In genomic region chr11:130672911-130673310, GRCh38 we compare ENCODE assay signal across 14 cellular contexts.
A peak's percentile ranks its signal among the peaks of the same experiment; 100 is the strongest.
DNase-seq lines count a peak whose midpoint lies in the region; ATAC-seq and TF ChIP-seq lines count a peak whose summit lies in the region.
"Had no signal": no experiment of that assay in that cellular context is flagged by ENCODE, and none has a peak within 500 bp of the region (broad histone marks: within the 10 kb centered on the region; RNA-seq: fewer than 3 reads in every experiment).

No MANE protein-coding gene starts in this region.

- peaks cover 64% of the 10 kb centered on the region for H3K4me1 Mint-ChIP-seq in chondrocyte (ENCODE audit: low read depth)
- H3K4me1 Mint-ChIP-seq: CD8-positive, alpha-beta memory T cell; memory B cell had no signal

- no peaks in the 10 kb centered on the region for H3K9me3 Mint-ChIP-seq in chondrocyte (ENCODE audit: low read depth)
- H3K9me3 Mint-ChIP-seq: memory B cell had no signal

- 76 to 87% (median 82%) methylated on average over 5 of the region's 5 CpGs for WGBS in heart left ventricle, 4 donors
- WGBS in urinary bladder, result 73% methylated on average over 5 of the region's 5 CpGs

- H3K27me3 ChIP-seq in heart left ventricle, result no peaks in the 10 kb centered on the region

- H3K36me3 Mint-ChIP-seq in chondrocyte (ENCODE audit: low read depth), result peaks cover under 1% of the 10 kb centered on the region
- H3K36me3 Mint-ChIP-seq: CD8-positive, alpha-beta memory T cell; memory B cell had no signal

- ATAC-seq in heart left ventricle (no peak), left cardiac atrium (no peak), HG03342 (IDR thresholded peaks at IDR 0.05; ENCODE audit: unreplicated experiment) (no peak)

- H3K4me3 ChIP-seq in heart left ventricle, result no peak overlapping the region
- no peak overlapping the region for H3K4me3 ChIP-seq in urinary bladder (ENCODE audit: low read depth, low read length)
- H3K4me3 ChIP-seq: A549 had no signal

- H3K27ac ChIP-seq in heart left ventricle (peak overlapping the region in 8 of 12 donors; percentile 16 to 86 (median 44)), urinary bladder (ENCODE audit: low read depth) (peak overlapping the region; percentile 50)
- H3K27ac ChIP-seq: A549 had no signal

- peaks cover 0 to 3% (median 0%) of the 10 kb centered on the region in 12 donors for H3K9me3 ChIP-seq in heart left ventricle

- TF ChIP-seq POLR2A in heart left ventricle (IDR thresholded peaks at IDR 0.05), result no peak

- H3K4me3 Mint-ChIP-seq in chondrocyte (ENCODE audit: unreplicated experiment), result no peak overlapping the region
- H3K4me3 Mint-ChIP-seq: CD8-positive, alpha-beta memory T cell; memory B cell had no signal

- no peak for DNase-seq in heart left ventricle
- DNase-seq in left cardiac atrium, result no peak
- DNase-seq in chondrocyte (ENCODE audit: low spot score), result no peak
- DNase-seq in myocyte (ENCODE audit: low read depth), result peak; percentile 30
- DNase-seq in medulla oblongata (ENCODE audit: extremely low spot score), result no peak
- no peak for DNase-seq in NCI-H446 treated with DMSO at 0.1 percent for 48 hours (lab: John Stamatoyannopoulos, UW)
- DNase-seq: CD8-positive, alpha-beta memory T cell; NCI-H146; NCI-H510A; stimulated activated naive CD4-positive, alpha-beta T cell treated with Interleukin-2 at 50 U/mL for 16 hours had no signal

- H3K36me3 ChIP-seq in heart left ventricle (no peaks in the 10 kb centered on the region), urinary bladder (ENCODE audit: insufficient read depth) (no peaks in the 10 kb centered on the region)

- peak overlapping the region; percentile 91 for H3K27ac Mint-ChIP-seq in chondrocyte (ENCODE audit: unreplicated experiment)
- H3K27ac Mint-ChIP-seq: CD8-positive, alpha-beta memory T cell; memory B cell had no signal

- H3K4me1 ChIP-seq in heart left ventricle (peaks cover 0 to 56% (median 38%) of the 10 kb centered on the region in 12 donors), urinary bladder (ENCODE audit: insufficient read depth) (no peaks in the 10 kb centered on the region)
- H3K4me1 ChIP-seq: A549 had no signal

- TF ChIP-seq CTCF in heart left ventricle (IDR thresholded peaks at IDR 0.05) (no peak), chondrocyte (IDR thresholded peaks at IDR 0.05) (no peak)

- H3K27me3 Mint-ChIP-seq in chondrocyte (ENCODE audit: low read depth), result no peaks in the 10 kb centered on the region

- intact Hi-C loops in heart left ventricle (cut with DNase I) (loop anchor here in 3 of 10 donors (5.0 to 10.0 kb wide), 5 partner anchors 152 to 221 kb away; no protein-coding TSS in a partner anchor), left cardiac atrium (cut with DNase I) (no loop called here)
